Comparison of ENCODE assay signal across 8 cellular contexts in genomic region chr5:67206381-67207328, GRCh38. TPM values are rescaled to one million over a fixed set of nuclear protein-coding genes. Genes with fewer than 3 reads are reported as not detected.
DNase-seq lines count a peak whose midpoint lies in the region; ATAC-seq and TF ChIP-seq lines count a peak whose summit lies in the region.

No MANE protein-coding gene starts in this region.

- H3K4me3 ChIP-seq in GM12865 (ENCODE audit: low read depth, low read length) (peak overlapping the region; percentile 5; the same call in 1 of the 2 replicates), NB4 (ENCODE audit: low read depth, low read length) (no peak overlapping the region), tibial nerve (no peak overlapping the region)

- no peaks in the 10 kb centered on the region for H3K36me3 ChIP-seq in tibial nerve

- no peaks in the 10 kb centered on the region for H3K9me3 ChIP-seq in tibial nerve

- TF ChIP-seq CTCF in GM12865 (IDR thresholded peaks at IDR 0.05; ENCODE audit: insufficient read depth, low read depth, low read length, missing control alignments) (no peak), NB4 (IDR thresholded peaks at IDR 0.05; ENCODE audit: low read depth, low read length) (no peak), foreskin keratinocyte (conservative IDR thresholded peaks at IDR 0.05) (no peak), tibial nerve (IDR thresholded peaks at IDR 0.05) (no peak)

- ATAC-seq in HG02610 (IDR thresholded peaks at IDR 0.05; ENCODE audit: unreplicated experiment) = peak; percentile 87
- ATAC-seq in foreskin keratinocyte = peak; percentile 85

- TF ChIP-seq POLR2A in NB4 (IDR thresholded peaks at IDR 0.05; ENCODE audit: extremely low read depth, insufficient read length) = no peak
- no peak for TF ChIP-seq POLR2A in tibial nerve (IDR thresholded peaks at IDR 0.05)

- peak; percentile 97 for DNase-seq in GM12865 (ENCODE audit: low read depth)
- peak; percentile 87 for DNase-seq in NB4 (ENCODE audit: low read depth)
- DNase-seq in activated CD8-positive, alpha-beta memory T cell treated with anti-CD3 and anti-CD28 coated beads for 48 hours (ENCODE audit: low read depth in 2 of 3, low spot score in 2 of 3) = peak in 2 of 3 experiments; percentile 39 to 68
- peak; percentile 98 to 99 for DNase-seq in foreskin keratinocyte
- peak; percentile 66 to 80 for DNase-seq in stimulated activated CD8-positive, alpha-beta memory T cell treated with anti-CD3 and anti-CD28 coated beads, Interleukin-15, amount 100 ng/mL, for 48 hours (ENCODE audit: low read depth in 2 of 2)
- DNase-seq in tibial nerve (ENCODE audit: low spot score in 2 of 2) = no peak
- no peak for DNase-seq in NCI-H345 (lab: John Stamatoyannopoulos, UW)

- TF ChIP-seq EP300 in tibial nerve (IDR thresholded peaks at IDR 0.05) = peak in 1 of 2 donors; percentile 15

- H3K27ac ChIP-seq in foreskin keratinocyte = peak overlapping the region; percentile 64
- H3K27ac ChIP-seq in tibial nerve = peak overlapping the region in 1 of 4 donors; percentile 40

- peaks cover 16% of the 10 kb centered on the region for H3K4me1 ChIP-seq in foreskin keratinocyte
- H3K4me1 ChIP-seq in tibial nerve = peaks cover 0 to 10% (median 5%) of the 10 kb centered on the region in 4 donors

- no peaks in the 10 kb centered on the region for H3K27me3 ChIP-seq in foreskin keratinocyte
- H3K27me3 ChIP-seq in tibial nerve = no peaks in the 10 kb centered on the region

- WGBS in tibial nerve, 2 donors = 75 to 76% methylated on average over 7 of the region's 7 CpGs

RNA-seq across cellular contexts. Expression of gene CD180, which starts 10.1 kb away (rescaled TPM):
- not detected in 2 replicates for total RNA-seq in foreskin keratinocyte
- not detected in 2 replicates for polyA plus RNA-seq in foreskin keratinocyte
- 1 to 10 TPM in 1 of 4 donors, under 1 TPM in 3; 0.21 to 2.7 (median 0.52) TPM for total RNA-seq in tibial nerve

Comparison
In these comparisons a context has a peak if more than half of its experiments do, and no peak if none do; other contexts are left out.
1. DNase-seq: peak in GM12865 (single experiment), NB4 (single experiment), activated CD8-positive, alpha-beta memory T cell treated with anti-CD3 and anti-CD28 coated beads for 48 hours (2 of 3), foreskin keratinocyte (2 of 2) and stimulated activated CD8-positive, alpha-beta memory T cell treated with anti-CD3 and anti-CD28 coated beads, Interleukin-15, amount 100 ng/mL, for 48 hours (2 of 2); none in tibial nerve (0 of 2) and NCI-H345 (single experiment).